In genomic region chr17:80892900-80893603, GRCh38 we compare ENCODE assay signal across 8 cellular contexts.
A peak's percentile ranks its signal among the peaks of the same experiment; 100 is the strongest.
DNase-seq lines count a peak whose midpoint lies in the region; ATAC-seq and TF ChIP-seq lines count a peak whose summit lies in the region.

No MANE protein-coding gene starts in this region.

- no peak overlapping the region for H3K4me3 Mint-ChIP-seq in WTC11

- H3K4me1 Mint-ChIP-seq in WTC11: no peaks in the 10 kb centered on the region

- POLR2A ChIA-PET in WTC11 (lab: Charles Lee): no interaction called here

- H3K27me3 Mint-ChIP-seq in WTC11 (ENCODE audit: low read depth): no peaks in the 10 kb centered on the region

- H3K27ac ChIP-seq in cingulate gyrus (ENCODE audit: low read depth, low read length): peak overlapping the region; percentile 54

- ATAC-seq in WTC11: no peak
- ATAC-seq in HG03354 (IDR thresholded peaks at IDR 0.05; ENCODE audit: poor library complexity, severe bottlenecking, unreplicated experiment): no peak
- ATAC-seq in GM18498 (IDR thresholded peaks at IDR 0.05; ENCODE audit: unreplicated experiment): no peak

- H3K36me3 Mint-ChIP-seq in WTC11: no peaks in the 10 kb centered on the region; the same call in 1 of the 2 replicates

- no peak for TF ChIP-seq CTCF in WTC11 (IDR thresholded peaks at IDR 0.05)

- H3K9me3 Mint-ChIP-seq in WTC11: no peaks in the 10 kb centered on the region

- DNase-seq in HT1080 (ENCODE audit: low read depth): peak; percentile 97
- DNase-seq in WTC11 (ENCODE audit: low spot score): no peak
- DNase-seq in stimulated activated CD4-positive, alpha-beta T cell treated with anti-CD3 and anti-CD28 coated beads, Interleukin-4, amount 100 ng/mL, for 48 hours (ENCODE audit: low read depth in 2 of 2): peak; percentile 47 to 49
- DNase-seq in HT-29 (ENCODE audit: low spot score): no peak
- DNase-seq in NCI-H526 treated with DMSO at 0.1 percent for 48 hours (lab: John Stamatoyannopoulos, UW): no peak

- peak overlapping the region; percentile 11; the same call in 1 of the 2 replicates for H3K27ac Mint-ChIP-seq in WTC11

- CTCF ChIA-PET in WTC11 (lab: Charles Lee): interaction anchor here (1.7 kb wide), 1 partner anchor 19 kb away, joined by 5 read pairs; no protein-coding TSS in a partner anchor

TF ChIP-seq in WTC11, 78 proteins besides CTCF, POLR2A, EP300 and RAD21:
- no peak for TF ChIP-seq TCF7 (CRISPR knock-in tag; IDR thresholded peaks at IDR 0.05; ENCODE audit: low read depth)
- TF ChIP-seq ATF6 (CRISPR knock-in tag; IDR thresholded peaks at IDR 0.05): no peak
- TF ChIP-seq PREB (CRISPR knock-in tag; IDR thresholded peaks at IDR 0.05; ENCODE audit: borderline replicate concordance): no peak

Comparison
In these comparisons a context has a peak if more than half of its experiments do, and no peak if none do; other contexts are left out.
1. DNase-seq: peak in HT1080 (single experiment) and stimulated activated CD4-positive, alpha-beta T cell treated with anti-CD3 and anti-CD28 coated beads, Interleukin-4, amount 100 ng/mL, for 48 hours (2 of 2); none in WTC11 (single experiment), HT-29 (single experiment) and NCI-H526 treated with DMSO at 0.1 percent for 48 hours (single experiment).